26 cellular contexts compared by ENCODE assay signal in genomic region chr5:2036885-2037284, GRCh38.
"Had no signal": no experiment of that assay in that cellular context is flagged by ENCODE, and none has a peak within 500 bp of the region (broad histone marks: within the 10 kb centered on the region; RNA-seq: fewer than 3 reads in every experiment).

No MANE protein-coding gene starts in this region.

- ATAC-seq: left colon; left lung; lower lobe of right lung; naive thymus-derived CD8-positive, alpha-beta T cell; sciatic nerve; stimulated activated naive B cell treated with anti-CD40 and anti-IgM and Interleukin-4, amounts not matched to agents 10 μg/mL and 1 μg/mL and 100 μg/mL, for 72 hours; stimulated activated naive CD8-positive, alpha-beta T cell treated with anti-CD3 and anti-CD28 coated beads, Interleukin-15, Interleukin-2, amounts not matched to agents 100 U/mL and 50 U/mL, for 24 hours had no signal

- H3K4me1 Mint-ChIP-seq: immature natural killer cell; naive thymus-derived CD8-positive, alpha-beta T cell had no signal

- H3K27ac ChIP-seq: left lung, lower lobe of right lung, ovary, right atrium auricular region, skin epidermis, stomach, testis, thyroid gland, transverse colon, uterus had no signal

- FAIRE-seq: islet of Langerhans, kidney had no signal

- H3K36me3 Mint-ChIP-seq: immature natural killer cell; stimulated activated naive B cell treated with anti-CD40 and anti-IgM and Interleukin-4, amounts not matched to agents 10 μg/mL and 1 μg/mL and 100 μg/mL, for 72 hours had no signal

- H3K36me3 ChIP-seq: left lung, lower lobe of right lung, ovary, right atrium auricular region, stomach, thyroid gland, transverse colon, uterus had no signal

- H3K4me3 ChIP-seq: left lung, lower lobe of right lung, ovary, right atrium auricular region, skin epidermis, stomach, testis, thyroid gland, transverse colon, uterus had no signal

- H3K9me3 ChIP-seq: lower lobe of right lung, ovary, testis, thyroid gland, transverse colon, uterus had no signal

- H3K4me1 ChIP-seq: left lung, testis, uterus had no signal

- DNase-seq: hypothalamus; immature natural killer cell; kidney; left colon; left lung; lower lobe of right lung; mammary epithelial cell; mesenchymal stem cell; naive thymus-derived CD8-positive, alpha-beta T cell; ovary; stimulated activated CD4-positive, alpha-beta T cell treated with anti-CD3 and anti-CD28 coated beads, Interleukin-12 subunit alpha, Interleukin-12 subunit beta, amount 100 ng/mL, for 4 hours; stimulated activated CD4-positive, alpha-beta T cell treated with anti-CD3 and anti-CD28 coated beads, Interleukin-15, amount 100 ng/mL, for 24 hours; stimulated activated CD4-positive, alpha-beta T cell treated with anti-CD3 and anti-CD28 coated beads, Interleukin-2, amount 100 ng/mL, for 24 hours; stimulated activated CD4-positive, alpha-beta T cell treated with anti-CD3 and anti-CD28 coated beads, Interleukin-4, amount 100 ng/mL, for 1 hour; stimulated activated naive B cell treated with anti-CD40 and anti-IgM and Interleukin-4, amounts not matched to agents 10 μg/mL and 1 μg/mL and 100 μg/mL, for 72 hours; stimulated activated naive CD8-positive, alpha-beta T cell treated with anti-CD3 and anti-CD28 coated beads, Interleukin-15, Interleukin-2, amounts not matched to agents 100 U/mL and 50 U/mL, for 24 hours; stomach; testis; thyroid gland; transverse colon; uterus had no signal

- H3K4me3 Mint-ChIP-seq: naive thymus-derived CD8-positive, alpha-beta T cell; stimulated activated naive B cell treated with anti-CD40 and anti-IgM and Interleukin-4, amounts not matched to agents 10 μg/mL and 1 μg/mL and 100 μg/mL, for 72 hours had no signal

- H3K27ac Mint-ChIP-seq: immature natural killer cell; naive thymus-derived CD8-positive, alpha-beta T cell; progenitor cell of endocrine pancreas; stimulated activated naive B cell treated with anti-CD40 and anti-IgM and Interleukin-4, amounts not matched to agents 10 μg/mL and 1 μg/mL and 100 μg/mL, for 72 hours had no signal

- H3K27me3 ChIP-seq: ovary, right atrium auricular region, testis, thyroid gland, uterus had no signal
